Comparison of ENCODE assay signal across 9 cellular contexts in the genomic region with DNA sequence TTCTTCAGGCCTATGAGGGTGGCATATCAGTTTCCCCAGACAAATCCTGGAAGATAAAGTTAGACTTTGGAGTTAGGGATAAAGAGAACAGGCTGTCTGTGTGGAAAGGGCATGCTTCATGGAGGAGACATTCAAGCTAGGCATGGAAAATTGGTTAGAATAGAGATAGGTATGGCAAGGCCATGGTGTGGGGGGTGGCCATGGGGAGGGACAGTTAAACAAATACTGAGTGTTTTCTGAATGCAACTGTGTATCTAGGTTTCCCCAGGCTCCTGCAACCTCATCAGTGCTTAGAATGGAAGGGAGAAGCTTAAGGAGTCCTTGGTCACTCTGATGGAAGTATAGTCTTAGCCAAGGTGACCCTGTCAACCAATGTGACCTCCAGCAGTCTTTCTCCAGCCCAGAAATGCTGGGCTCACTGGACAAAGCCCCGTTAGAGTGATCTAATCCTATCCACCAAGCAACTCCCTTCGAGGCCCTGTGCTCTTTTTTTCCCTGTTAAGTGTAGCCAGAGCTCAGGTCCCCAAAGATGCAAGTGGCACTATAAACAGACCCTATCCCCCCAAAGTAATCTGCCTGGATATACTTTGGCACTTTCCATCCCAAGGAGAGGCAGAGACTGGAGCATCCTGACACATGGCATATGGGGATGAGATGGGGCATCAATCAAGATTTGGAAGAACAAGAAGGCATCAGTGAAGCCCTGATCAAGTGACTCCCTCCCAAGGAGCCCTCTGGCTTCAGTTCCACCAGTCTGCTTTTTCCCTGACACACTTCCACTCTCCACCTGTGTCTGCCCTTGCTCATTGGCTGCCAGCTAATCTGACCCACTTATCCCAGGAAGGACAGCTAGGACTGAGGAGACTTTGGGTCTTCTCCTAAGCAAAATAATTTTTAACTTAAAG. TPM values are rescaled to one million over a fixed set of nuclear protein-coding genes. Genes with fewer than 3 reads are reported as not detected.
DNase-seq lines count a peak whose midpoint lies in the region; ATAC-seq, FAIRE-seq and TF ChIP-seq lines count a peak whose summit lies in the region.
"Had no signal": no experiment of that assay in that cellular context is flagged by ENCODE, and none has a peak within 500 bp of the region (broad histone marks: within the 10 kb centered on the region; RNA-seq: fewer than 3 reads in every experiment).

No MANE protein-coding gene starts in this region.

- CTCF ChIA-PET in mammary epithelial cell (lab: Charles Lee; ENCODE audit: low non-redundant PET), result interaction anchor here (0.7 kb wide), 1 partner anchor 9 kb away, joined by 5 read pairs; no protein-coding TSS in a partner anchor

- H2AFZ ChIP-seq in Loucy (ENCODE audit: low read length), result no peak overlapping the region
- H2AFZ ChIP-seq in mammary epithelial cell (ENCODE audit: low read depth, low read length), result no peak overlapping the region

- no peaks in the 10 kb centered on the region for H3K9me2 ChIP-seq in Loucy (replicated peaks; ENCODE audit: low read depth, low read length)

- dilution Hi-C loops in mammary epithelial cell (cut with HindIII; ENCODE audit: low sequenced_read_pairs), result no loop called here

- BruUV-seq in mammary epithelial cell (replicated peaks; lab: Mats Ljungman, UMichigan), result TSS peak; percentile 91

- no peak for FAIRE-seq in D721Med (lab: Jason Lieb, UNC)

- in situ Hi-C loops in mammary epithelial cell (cut with MboI; ENCODE audit: low sequenced_read_pairs in 2 of 2), result no loop called here

- H3K27me3 Mint-ChIP-seq in osteocyte (ENCODE audit: unreplicated experiment), result no peaks in the 10 kb centered on the region
- H3K27me3 Mint-ChIP-seq: IgD-negative memory B cell had no signal

- DNase-seq in mammary epithelial cell (no peak), osteocyte (ENCODE audit: extremely low spot score, unreplicated experiment) (no peak), NCI-H526 treated with DMSO at 0.1 percent for 48 hours (lab: John Stamatoyannopoulos, UW) (no peak), D721Med (ENCODE audit: insufficient read length, low spot score) (no peak)

- intact Hi-C loops in mammary epithelial cell (cut with micrococcal nuclease), result loop anchor here (1.0 kb wide), 1 partner anchor 8 kb away; no protein-coding TSS in a partner anchor

- peaks cover 15% of the 10 kb centered on the region for H3K36me3 Mint-ChIP-seq in osteocyte (ENCODE audit: unreplicated experiment)

- peak overlapping the region; percentile 93 for H3K27ac ChIP-seq in mammary epithelial cell (ENCODE audit: insufficient read depth, low read depth, low read length)

- peak overlapping the region; percentile 73 for H3K4me3 Mint-ChIP-seq in osteocyte (ENCODE audit: unreplicated experiment)
- H3K4me3 Mint-ChIP-seq: IgD-negative memory B cell had no signal

- ATAC-seq in HG03135 (IDR thresholded peaks at IDR 0.05; ENCODE audit: unreplicated experiment) (no peak), GM19463 (IDR thresholded peaks at IDR 0.05; ENCODE audit: unreplicated experiment) (no peak)

- H3K79me2 ChIP-seq in Loucy (ENCODE audit: insufficient read depth, low read length) (peaks cover 8% of the 10 kb centered on the region; the same call in 1 of the 2 replicates), mammary epithelial cell (ENCODE audit: insufficient read depth, low read length) (peaks cover 27% of the 10 kb centered on the region)

- H3K9me3 Mint-ChIP-seq in osteocyte (ENCODE audit: unreplicated experiment), result no peaks in the 10 kb centered on the region
- H3K9me3 Mint-ChIP-seq: IgD-negative memory B cell had no signal

- WGBS in mammary epithelial cell (ENCODE audit: low coverage, missing lambda C conversion rate), result 96% methylated on average over 2 of the region's 2 CpGs

- H3K27ac Mint-ChIP-seq in osteocyte (ENCODE audit: unreplicated experiment), result peak overlapping the region; percentile 98

- TF ChIP-seq CTCF in Loucy (conservative IDR thresholded peaks at IDR 0.05; ENCODE audit: low read length) (no peak), mammary epithelial cell (conservative IDR thresholded peaks at IDR 0.05 in 1 of 2, IDR thresholded peaks at IDR 0.05 in 1 of 2; ENCODE audit: extremely low read depth in 1 of 2, insufficient read depth in 1 of 2, low read depth in 1 of 2, low read length in 2 of 2) (no peak), osteocyte (IDR thresholded peaks at IDR 0.05) (no peak), D721Med (IDR thresholded peaks at IDR 0.05; ENCODE audit: insufficient read depth, missing control alignments) (no peak)

- H3K36me3 ChIP-seq in ES-I3 (ENCODE audit: insufficient read depth, low read length) (peaks cover 12% of the 10 kb centered on the region), Loucy (ENCODE audit: insufficient read depth, low read length) (peaks cover 8% of the 10 kb centered on the region; the same call in 1 of the 2 replicates), mammary epithelial cell (ENCODE audit: insufficient read depth, low read length) (peaks cover 2% of the 10 kb centered on the region)

- H3K4me2 ChIP-seq in Loucy (ENCODE audit: low read depth, low read length, poor library complexity, severe bottlenecking) (peak overlapping the region; percentile 81), mammary epithelial cell (ENCODE audit: insufficient read depth, low read depth, low read length) (peak overlapping the region; percentile 86)

- H3K9me3 ChIP-seq in ES-I3 (ENCODE audit: control insufficient read depth, insufficient read depth, low read length), result no peaks in the 10 kb centered on the region
- H3K9me3 ChIP-seq in Loucy (ENCODE audit: insufficient read depth, low read depth, low read length), result no peaks in the 10 kb centered on the region
- no peaks in the 10 kb centered on the region for H3K9me3 ChIP-seq in mammary epithelial cell (replicated peaks; ENCODE audit: insufficient read depth, low read length)

- H3K4me1 Mint-ChIP-seq in osteocyte (ENCODE audit: unreplicated experiment), result peaks cover 37% of the 10 kb centered on the region

- peak overlapping the region; percentile 29 for H3K9ac ChIP-seq in ES-I3 (ENCODE audit: low read depth, low read length)
- H3K9ac ChIP-seq in Loucy (ENCODE audit: low read depth, low read length, poor library complexity, severe bottlenecking), result peak overlapping the region; percentile 60
- peak overlapping the region; percentile 81 for H3K9ac ChIP-seq in mammary epithelial cell (ENCODE audit: insufficient read depth, low read length)

- H3K4me3 ChIP-seq in Loucy (ENCODE audit: low read length, poor library complexity, severe bottlenecking) (peak overlapping the region; percentile 63), mammary epithelial cell (replicated peaks in 1 of 3; ENCODE audit: insufficient read depth in 1 of 3, low read depth in 2 of 3, low read length in 3 of 3) (peak overlapping the region; percentile 24 to 56 (median 47))

- H3K27me3 ChIP-seq in Loucy (ENCODE audit: insufficient read depth, low read length, poor library complexity, severe bottlenecking), result no peaks in the 10 kb centered on the region
- no peaks in the 10 kb centered on the region for H3K27me3 ChIP-seq in mammary epithelial cell (ENCODE audit: insufficient read depth, low read length)

- H3K4me1 ChIP-seq in ES-I3 (ENCODE audit: insufficient read depth, low read length) (peaks cover 23% of the 10 kb centered on the region), Loucy (ENCODE audit: insufficient read depth, low read length, poor library complexity, severe bottlenecking) (peaks cover 33% of the 10 kb centered on the region), mammary epithelial cell (ENCODE audit: insufficient read depth, low read length) (peaks cover 35% of the 10 kb centered on the region)

- peaks cover 9% of the 10 kb centered on the region for H4K20me1 ChIP-seq in Loucy (ENCODE audit: insufficient read depth, low read length, poor library complexity, severe bottlenecking)
- H4K20me1 ChIP-seq in mammary epithelial cell (ENCODE audit: insufficient read depth, low read length), result no peaks in the 10 kb centered on the region

- peaks cover 7% of the 10 kb centered on the region for H3F3A ChIP-seq in Loucy (ENCODE audit: low read depth)

RNA-seq across cellular contexts. Expression of a gene that starts 5.6 kb away (rescaled TPM):
- total RNA-seq in mammary epithelial cell, result 1,000 to 10,000 TPM; 2,783 to 3,063 TPM
- 3,498 TPM for polyA plus RNA-seq in mammary epithelial cell
- 5,832 TPM for polyA minus RNA-seq in mammary epithelial cell
- total RNA-seq in osteocyte, result 602 and 617 TPM in 2 replicates

RNA-seq across cellular contexts. Expression of a gene that starts 35.7 kb away (rescaled TPM):
- total RNA-seq in mammary epithelial cell, result 10 to 100 TPM; 28.3 to 58.2 TPM
- 27.3 TPM for polyA plus RNA-seq in mammary epithelial cell
- 40.8 TPM for polyA minus RNA-seq in mammary epithelial cell
- 93.9 and 97.8 TPM in 2 replicates for total RNA-seq in osteocyte

RNA-seq across cellular contexts. Expression of a gene that starts 39.0 kb away (rescaled TPM):
- 10 to 100 TPM; 16.0 to 45.0 TPM for total RNA-seq in mammary epithelial cell
- polyA plus RNA-seq in mammary epithelial cell, result 13.0 TPM
- 14.2 TPM for polyA minus RNA-seq in mammary epithelial cell
- 0.47 TPM in 1 of 2 replicates, not detected in the other for total RNA-seq in osteocyte
- polyA plus RNA-seq: IgD-negative memory B cell had no signal

Comparison
In these comparisons a context has a peak if more than half of its experiments do, and no peak if none do; other contexts are left out.
1. H3K9ac ChIP-seq: peak in every context shown above with its lines; median percentile 81 in mammary epithelial cell; 60 in Loucy; 29 in ES-I3.
2. RNA of a gene that starts 39.0 kb away (total RNA-seq): 16.0 to 45.0 TPM in mammary epithelial cell; 0.47 TPM in osteocyte; every median in the first group is over 10 times any median in the second.